1 cellular context compared by ENCODE assay signal in genomic region chr11:96389604-96390402, GRCh38.
TF ChIP-seq lines count a peak whose summit lies in the region.

CCDC82 (minus strand) TSS chr11:96389912; CDS start chr11:96384747, 5,165 bp downstream.
JRKL (plus strand) TSS chr11:96390013; CDS start chr11:96390650, 637 bp downstream.

TF ChIP-seq in HepG2, 621 proteins besides CTCF, POLR2A, EP300 and RAD21 (continued from another document and continues in another):
- TF ChIP-seq, protein P1, sequence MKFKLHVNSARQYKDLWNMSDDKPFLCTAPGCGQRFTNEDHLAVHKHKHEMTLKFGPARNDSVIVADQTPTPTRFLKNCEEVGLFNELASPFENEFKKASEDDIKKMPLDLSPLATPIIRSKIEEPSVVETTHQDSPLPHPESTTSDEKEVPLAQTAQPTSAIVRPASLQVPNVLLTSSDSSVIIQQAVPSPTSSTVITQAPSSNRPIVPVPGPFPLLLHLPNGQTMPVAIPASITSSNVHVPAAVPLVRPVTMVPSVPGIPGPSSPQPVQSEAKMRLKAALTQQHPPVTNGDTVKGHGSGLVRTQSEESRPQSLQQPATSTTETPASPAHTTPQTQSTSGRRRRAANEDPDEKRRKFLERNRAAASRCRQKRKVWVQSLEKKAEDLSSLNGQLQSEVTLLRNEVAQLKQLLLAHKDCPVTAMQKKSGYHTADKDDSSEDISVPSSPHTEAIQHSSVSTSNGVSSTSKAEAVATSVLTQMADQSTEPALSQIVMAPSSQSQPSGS (CRISPR knock-in tag; IDR thresholded peaks at IDR 0.05) = no peak
- TF ChIP-seq ZNF879 (CRISPR knock-in tag; IDR thresholded peaks at IDR 0.05) (peak; percentile 34; the same call in 1 of the 2 replicates), ZNF451 (CRISPR knock-in tag; IDR thresholded peaks at IDR 0.05) (no peak), ZNF317 (CRISPR knock-in tag; IDR thresholded peaks at IDR 0.05) (peak; percentile 62; the same call in 1 of the 2 replicates), TOPORS (CRISPR knock-in tag; IDR thresholded peaks at IDR 0.05) (no peak), ZFP62 (CRISPR knock-in tag; IDR thresholded peaks at IDR 0.05) (no peak), ZNF792 (CRISPR knock-in tag; IDR thresholded peaks at IDR 0.05) (no peak), ATAD3A (CRISPR knock-in tag; IDR thresholded peaks at IDR 0.05) (no peak), ZNF274 (CRISPR knock-in tag; IDR thresholded peaks at IDR 0.05) (peak; percentile 28; the same call in 1 of the 2 replicates), ZNF3 (CRISPR knock-in tag; IDR thresholded peaks at IDR 0.05) (no peak), SRY (CRISPR knock-in tag; IDR thresholded peaks at IDR 0.05) (peak; percentile 78; the same call in 1 of the 2 replicates), ZFP36L1 (CRISPR knock-in tag; IDR thresholded peaks at IDR 0.05) (peak; percentile 74; the same call in 1 of the 2 replicates), CBX1 (IDR thresholded peaks at IDR 0.05; ENCODE audit: low read depth) (peak; percentile 54), FOXM1 (CRISPR knock-in tag; IDR thresholded peaks at IDR 0.05) (no peak; the same call in 1 of the 2 replicates), ZNF550 (CRISPR knock-in tag; IDR thresholded peaks at IDR 0.05; ENCODE audit: borderline replicate concordance) (no peak), STAT6 (CRISPR knock-in tag; IDR thresholded peaks at IDR 0.05; ENCODE audit: borderline replicate concordance) (no peak), KDM3A (CRISPR knock-in tag; IDR thresholded peaks at IDR 0.05; ENCODE audit: low read depth) (no peak), TARDBP (CRISPR knock-in tag; IDR thresholded peaks at IDR 0.05) (peak; percentile 35; the same call in 1 of the 2 replicates), KAT2B (IDR thresholded peaks at IDR 0.05; ENCODE audit: borderline replicate concordance, low read depth, low read length) (no peak), ZNF616 (CRISPR knock-in tag; IDR thresholded peaks at IDR 0.05; ENCODE audit: low read depth) (peak; percentile 52; the same call in 1 of the 2 replicates), ZNF17 (CRISPR knock-in tag; IDR thresholded peaks at IDR 0.05) (no peak), ISX (CRISPR knock-in tag; conservative IDR thresholded peaks at IDR 0.05) (no peak), ZNF605 (CRISPR knock-in tag; IDR thresholded peaks at IDR 0.05) (peak; percentile 74), ZNF564 (CRISPR knock-in tag; IDR thresholded peaks at IDR 0.05) (peak; percentile 73), ZNF768 (CRISPR knock-in tag; IDR thresholded peaks at IDR 0.05) (peak; percentile 24; the same call in 1 of the 2 replicates), EED (CRISPR knock-in tag; IDR thresholded peaks at IDR 0.05) (0 out of 2 replicates have a peak, but pooled peaks have one; percentile 55), TEAD3 (CRISPR knock-in tag; optimal IDR thresholded peaks at IDR 0.05; ENCODE audit: borderline replicate concordance) (peak; percentile 25), SOX13 (IDR thresholded peaks at IDR 0.05) (no peak), SOX13 (CRISPR knock-in tag; conservative IDR thresholded peaks at IDR 0.05 in 1 of 2, IDR thresholded peaks at IDR 0.05 in 1 of 2) (peak in 1 of 2 experiments; percentile 18; a peak in 1 of 4 replicates), ZNF547 (CRISPR knock-in tag; IDR thresholded peaks at IDR 0.05) (peak; percentile 51), ZFP41 (CRISPR knock-in tag; IDR thresholded peaks at IDR 0.05; ENCODE audit: borderline replicate concordance) (no peak), ZNF710 (CRISPR knock-in tag; IDR thresholded peaks at IDR 0.05; ENCODE audit: borderline replicate concordance) (peak; percentile 74; the same call in 1 of the 2 replicates), KLF11 (CRISPR knock-in tag; IDR thresholded peaks at IDR 0.05) (peak; percentile 91), NCOA5 (CRISPR knock-in tag; IDR thresholded peaks at IDR 0.05) (no peak), PTBP1 (IDR thresholded peaks at IDR 0.05; ENCODE audit: low read depth, low read length, poor library complexity, severe bottlenecking) (peak; percentile 32)
- TF ChIP-seq, protein P2, sequence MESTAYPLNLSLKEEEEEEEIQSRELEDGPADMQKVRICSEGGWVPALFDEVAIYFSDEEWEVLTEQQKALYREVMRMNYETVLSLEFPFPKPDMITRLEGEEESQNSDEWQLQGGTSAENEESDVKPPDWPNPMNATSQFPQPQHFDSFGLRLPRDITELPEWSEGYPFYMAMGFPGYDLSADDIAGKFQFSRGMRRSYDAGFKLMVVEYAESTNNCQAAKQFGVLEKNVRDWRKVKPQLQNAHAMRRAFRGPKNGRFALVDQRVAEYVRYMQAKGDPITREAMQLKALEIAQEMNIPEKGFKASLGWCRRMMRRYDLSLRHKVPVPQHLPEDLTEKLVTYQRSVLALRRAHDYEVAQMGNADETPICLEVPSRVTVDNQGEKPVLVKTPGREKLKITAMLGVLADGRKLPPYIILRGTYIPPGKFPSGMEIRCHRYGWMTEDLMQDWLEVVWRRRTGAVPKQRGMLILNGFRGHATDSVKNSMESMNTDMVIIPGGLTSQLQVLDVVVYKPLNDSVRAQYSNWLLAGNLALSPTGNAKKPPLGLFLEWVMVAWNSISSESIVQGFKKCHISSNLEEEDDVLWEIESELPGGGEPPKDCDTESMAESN (CRISPR knock-in tag; conservative IDR thresholded peaks at IDR 0.05) = peak; percentile 48
- TF ChIP-seq, protein P3, sequence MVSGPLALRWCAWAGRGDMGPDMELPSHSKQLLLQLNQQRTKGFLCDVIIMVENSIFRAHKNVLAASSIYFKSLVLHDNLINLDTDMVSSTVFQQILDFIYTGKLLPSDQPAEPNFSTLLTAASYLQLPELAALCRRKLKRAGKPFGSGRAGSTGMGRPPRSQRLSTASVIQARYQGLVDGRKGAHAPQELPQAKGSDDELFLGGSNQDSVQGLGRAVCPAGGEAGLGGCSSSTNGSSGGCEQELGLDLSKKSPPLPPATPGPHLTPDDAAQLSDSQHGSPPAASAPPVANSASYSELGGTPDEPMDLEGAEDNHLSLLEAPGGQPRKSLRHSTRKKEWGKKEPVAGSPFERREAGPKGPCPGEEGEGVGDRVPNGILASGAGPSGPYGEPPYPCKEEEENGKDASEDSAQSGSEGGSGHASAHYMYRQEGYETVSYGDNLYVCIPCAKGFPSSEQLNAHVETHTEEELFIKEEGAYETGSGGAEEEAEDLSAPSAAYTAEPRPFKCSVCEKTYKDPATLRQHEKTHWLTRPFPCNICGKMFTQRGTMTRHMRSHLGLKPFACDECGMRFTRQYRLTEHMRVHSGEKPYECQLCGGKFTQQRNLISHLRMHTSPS (CRISPR knock-in tag; IDR thresholded peaks at IDR 0.05; ENCODE audit: low read depth) = no peak; the same call in 1 of the 2 replicates
- TF ChIP-seq, protein P4, sequence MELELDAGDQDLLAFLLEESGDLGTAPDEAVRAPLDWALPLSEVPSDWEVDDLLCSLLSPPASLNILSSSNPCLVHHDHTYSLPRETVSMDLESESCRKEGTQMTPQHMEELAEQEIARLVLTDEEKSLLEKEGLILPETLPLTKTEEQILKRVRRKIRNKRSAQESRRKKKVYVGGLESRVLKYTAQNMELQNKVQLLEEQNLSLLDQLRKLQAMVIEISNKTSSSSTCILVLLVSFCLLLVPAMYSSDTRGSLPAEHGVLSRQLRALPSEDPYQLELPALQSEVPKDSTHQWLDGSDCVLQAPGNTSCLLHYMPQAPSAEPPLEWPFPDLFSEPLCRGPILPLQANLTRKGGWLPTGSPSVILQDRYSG (CRISPR knock-in tag; IDR thresholded peaks at IDR 0.05) = 0 out of 2 replicates have a peak, but pooled peaks have one; percentile 64
- TF ChIP-seq, protein P5, sequence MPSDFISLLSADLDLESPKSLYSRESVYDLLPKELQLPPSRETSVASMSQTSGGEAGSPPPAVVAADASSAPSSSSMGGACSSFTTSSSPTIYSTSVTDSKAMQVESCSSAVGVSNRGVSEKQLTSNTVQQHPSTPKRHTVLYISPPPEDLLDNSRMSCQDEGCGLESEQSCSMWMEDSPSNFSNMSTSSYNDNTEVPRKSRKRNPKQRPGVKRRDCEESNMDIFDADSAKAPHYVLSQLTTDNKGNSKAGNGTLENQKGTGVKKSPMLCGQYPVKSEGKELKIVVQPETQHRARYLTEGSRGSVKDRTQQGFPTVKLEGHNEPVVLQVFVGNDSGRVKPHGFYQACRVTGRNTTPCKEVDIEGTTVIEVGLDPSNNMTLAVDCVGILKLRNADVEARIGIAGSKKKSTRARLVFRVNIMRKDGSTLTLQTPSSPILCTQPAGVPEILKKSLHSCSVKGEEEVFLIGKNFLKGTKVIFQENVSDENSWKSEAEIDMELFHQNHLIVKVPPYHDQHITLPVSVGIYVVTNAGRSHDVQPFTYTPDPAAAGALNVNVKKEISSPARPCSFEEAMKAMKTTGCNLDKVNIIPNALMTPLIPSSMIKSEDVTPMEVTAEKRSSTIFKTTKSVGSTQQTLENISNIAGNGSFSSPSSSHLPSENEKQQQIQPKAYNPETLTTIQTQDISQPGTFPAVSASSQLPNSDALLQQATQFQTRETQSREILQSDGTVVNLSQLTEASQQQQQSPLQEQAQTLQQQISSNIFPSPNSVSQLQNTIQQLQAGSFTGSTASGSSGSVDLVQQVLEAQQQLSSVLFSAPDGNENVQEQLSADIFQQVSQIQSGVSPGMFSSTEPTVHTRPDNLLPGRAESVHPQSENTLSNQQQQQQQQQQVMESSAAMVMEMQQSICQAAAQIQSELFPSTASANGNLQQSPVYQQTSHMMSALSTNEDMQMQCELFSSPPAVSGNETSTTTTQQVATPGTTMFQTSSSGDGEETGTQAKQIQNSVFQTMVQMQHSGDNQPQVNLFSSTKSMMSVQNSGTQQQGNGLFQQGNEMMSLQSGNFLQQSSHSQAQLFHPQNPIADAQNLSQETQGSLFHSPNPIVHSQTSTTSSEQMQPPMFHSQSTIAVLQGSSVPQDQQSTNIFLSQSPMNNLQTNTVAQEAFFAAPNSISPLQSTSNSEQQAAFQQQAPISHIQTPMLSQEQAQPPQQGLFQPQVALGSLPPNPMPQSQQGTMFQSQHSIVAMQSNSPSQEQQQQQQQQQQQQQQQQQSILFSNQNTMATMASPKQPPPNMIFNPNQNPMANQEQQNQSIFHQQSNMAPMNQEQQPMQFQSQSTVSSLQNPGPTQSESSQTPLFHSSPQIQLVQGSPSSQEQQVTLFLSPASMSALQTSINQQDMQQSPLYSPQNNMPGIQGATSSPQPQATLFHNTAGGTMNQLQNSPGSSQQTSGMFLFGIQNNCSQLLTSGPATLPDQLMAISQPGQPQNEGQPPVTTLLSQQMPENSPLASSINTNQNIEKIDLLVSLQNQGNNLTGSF (CRISPR knock-in tag; IDR thresholded peaks at IDR 0.05) = peak; percentile 76
- TF ChIP-seq, protein P6, sequence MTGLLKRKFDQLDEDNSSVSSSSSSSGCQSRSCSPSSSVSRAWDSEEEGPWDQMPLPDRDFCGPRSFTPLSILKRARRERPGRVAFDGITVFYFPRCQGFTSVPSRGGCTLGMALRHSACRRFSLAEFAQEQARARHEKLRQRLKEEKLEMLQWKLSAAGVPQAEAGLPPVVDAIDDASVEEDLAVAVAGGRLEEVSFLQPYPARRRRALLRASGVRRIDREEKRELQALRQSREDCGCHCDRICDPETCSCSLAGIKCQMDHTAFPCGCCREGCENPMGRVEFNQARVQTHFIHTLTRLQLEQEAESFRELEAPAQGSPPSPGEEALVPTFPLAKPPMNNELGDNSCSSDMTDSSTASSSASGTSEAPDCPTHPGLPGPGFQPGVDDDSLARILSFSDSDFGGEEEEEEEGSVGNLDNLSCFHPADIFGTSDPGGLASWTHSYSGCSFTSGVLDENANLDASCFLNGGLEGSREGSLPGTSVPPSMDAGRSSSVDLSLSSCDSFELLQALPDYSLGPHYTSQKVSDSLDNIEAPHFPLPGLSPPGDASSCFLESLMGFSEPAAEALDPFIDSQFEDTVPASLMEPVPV (CRISPR knock-in tag; IDR thresholded peaks at IDR 0.05) = peak; percentile 52; the same call in 1 of the 2 replicates
